11 cellular contexts compared by ENCODE assay signal in genomic region chr12:31928246-31929139, GRCh38. TPM values are rescaled to one million over a fixed set of nuclear protein-coding genes. Genes with fewer than 3 reads are reported as not detected.
A peak's percentile ranks its signal among the peaks of the same experiment; 100 is the strongest.
DNase-seq lines count a peak whose midpoint lies in the region; ATAC-seq, FAIRE-seq and TF ChIP-seq lines count a peak whose summit lies in the region.
"Had no signal": no experiment of that assay in that cellular context is flagged by ENCODE, and none has a peak within 500 bp of the region (broad histone marks: within the 10 kb centered on the region; RNA-seq: fewer than 3 reads in every experiment).

No MANE protein-coding gene starts in this region.

- no peaks in the 10 kb centered on the region for H3K27me3 Mint-ChIP-seq in activated T-helper 2 cell treated with anti-CD3 and anti-CD28 coated beads, Interferon-gamma antibody, Interleukin-2, Interleukin-4, amounts not matched to agents 10 μg/mL and 5 μg/mL and 100 μg/mL, durations not matched to agents 14 hours and 24 hours and 36 hours (ENCODE audit: low read depth)
- H3K27me3 Mint-ChIP-seq: dendritic cell treated with granulocyte-macrophage colony-stimulating factor and Interleukin-4, amounts not matched to agents 40 ng/mL and 50 ng/mL, for 4 days had no signal

- H3K27ac ChIP-seq in KOPT-K1 (ENCODE audit: low read depth, low read length, poor library complexity, severe bottlenecking) (peak overlapping the region; percentile 33), trophoblast cell (ENCODE audit: low read depth, low read length) (no peak overlapping the region)

- H2BK120ac ChIP-seq in trophoblast cell (ENCODE audit: insufficient read depth, low read length, poor library complexity) = peak overlapping the region; percentile 37

- H2AFZ ChIP-seq in trophoblast cell (ENCODE audit: insufficient read depth, low read length, poor library complexity) = no peak overlapping the region

- peak; percentile 11 for DNase-seq in activated T-helper 2 cell treated with anti-CD3 and anti-CD28 coated beads, Interferon-gamma antibody, Interleukin-2, Interleukin-4, amounts not matched to agents 10 μg/mL and 5 μg/mL and 100 μg/mL, durations not matched to agents 14 hours and 24 hours and 36 hours (ENCODE audit: low spot score)
- DNase-seq in trophoblast cell (no peak), GM12891 (ENCODE audit: insufficient read length, low spot score) (no peak), cerebellum (ENCODE audit: low spot score) (no peak)
- DNase-seq: DMS153, NCI-H187 had no signal

- no peak overlapping the region for H2BK5ac ChIP-seq in trophoblast cell (ENCODE audit: low read depth, low read length, poor library complexity)

- H3K27ac Mint-ChIP-seq in activated T-helper 2 cell treated with anti-CD3 and anti-CD28 coated beads, Interferon-gamma antibody, Interleukin-2, Interleukin-4, amounts not matched to agents 10 μg/mL and 5 μg/mL and 100 μg/mL, durations not matched to agents 14 hours and 24 hours and 36 hours = peak overlapping the region; percentile 88
- H3K27ac Mint-ChIP-seq: dendritic cell treated with granulocyte-macrophage colony-stimulating factor and Interleukin-4, amounts not matched to agents 40 ng/mL and 50 ng/mL, for 4 days had no signal

- H3K4ac ChIP-seq in trophoblast cell (ENCODE audit: low read depth, low read length) = no peak overlapping the region

- peaks cover 47% of the 10 kb centered on the region for H3K9me3 Mint-ChIP-seq in activated T-helper 2 cell treated with anti-CD3 and anti-CD28 coated beads, Interferon-gamma antibody, Interleukin-2, Interleukin-4, amounts not matched to agents 10 μg/mL and 5 μg/mL and 100 μg/mL, durations not matched to agents 14 hours and 24 hours and 36 hours

- no peak overlapping the region for H3K4me3 ChIP-seq in trophoblast cell (ENCODE audit: low read depth, low read length)

- no peak overlapping the region for H4K12ac ChIP-seq in trophoblast cell (ENCODE audit: low read depth, low read length)

- H3K4me2 ChIP-seq in trophoblast cell (ENCODE audit: low read length) = no peak overlapping the region

- peaks cover 0 to 4% of the 10 kb centered on the region in 2 experiments for H3K4me1 ChIP-seq in trophoblast cell (ENCODE audit: control insufficient read depth in 1 of 2, insufficient read depth in 2 of 2, low read length in 2 of 2)

- FAIRE-seq in GM12891 (lab: Jason Lieb, UNC) = no peak

- no peak overlapping the region for H2AK5ac ChIP-seq in trophoblast cell (ENCODE audit: low read length)

- H3K79me1 ChIP-seq in trophoblast cell (ENCODE audit: low read length) = no peaks in the 10 kb centered on the region

- intact Hi-C loops in activated T-helper 2 cell treated with anti-CD3 and anti-CD28 coated beads, Interferon-gamma antibody, Interleukin-2, Interleukin-4, amounts not matched to agents 10 μg/mL and 5 μg/mL and 100 μg/mL, durations not matched to agents 14 hours and 24 hours and 36 hours (cut with micrococcal nuclease) = loop anchor here (2.0 kb wide), 1 partner anchor 32 kb away; no protein-coding TSS in a partner anchor

- H3K14ac ChIP-seq in trophoblast cell (ENCODE audit: low read length) = no peak overlapping the region

- TF ChIP-seq POLR2A in GM12891 (IDR thresholded peaks at IDR 0.05; ENCODE audit: low read depth, low read length) = no peak

- H4K91ac ChIP-seq in trophoblast cell (ENCODE audit: low read depth, low read length) = no peak overlapping the region

- H4K8ac ChIP-seq in trophoblast cell (ENCODE audit: low read depth, low read length) = no peak overlapping the region

- ATAC-seq in GM18868 (IDR thresholded peaks at IDR 0.05; ENCODE audit: unreplicated experiment) = peak; percentile 63
- ATAC-seq in HG03342 (IDR thresholded peaks at IDR 0.05; ENCODE audit: unreplicated experiment) = no peak
- ATAC-seq in HG03139 (IDR thresholded peaks at IDR 0.05; ENCODE audit: unreplicated experiment) = no peak

- peaks cover 28% of the 10 kb centered on the region for H3K4me1 Mint-ChIP-seq in activated T-helper 2 cell treated with anti-CD3 and anti-CD28 coated beads, Interferon-gamma antibody, Interleukin-2, Interleukin-4, amounts not matched to agents 10 μg/mL and 5 μg/mL and 100 μg/mL, durations not matched to agents 14 hours and 24 hours and 36 hours (ENCODE audit: low read depth)

- no peak overlapping the region for H3K9ac ChIP-seq in trophoblast cell (ENCODE audit: low read length)

- WGBS in trophoblast cell (ENCODE audit: extremely low coverage, insufficient coverage, insufficient read length) = no CpG with 5 or more reads among the region's 9 CpGs

- no peak overlapping the region for H3K23ac ChIP-seq in trophoblast cell (ENCODE audit: low read length)

- H3K36me3 Mint-ChIP-seq in activated T-helper 2 cell treated with anti-CD3 and anti-CD28 coated beads, Interferon-gamma antibody, Interleukin-2, Interleukin-4, amounts not matched to agents 10 μg/mL and 5 μg/mL and 100 μg/mL, durations not matched to agents 14 hours and 24 hours and 36 hours (ENCODE audit: low read depth) = peaks cover 42% of the 10 kb centered on the region

- H3K79me2 ChIP-seq in trophoblast cell (ENCODE audit: control insufficient read depth, insufficient read depth, low read length, poor library complexity) = no peaks in the 10 kb centered on the region

- H3K27me3 ChIP-seq in trophoblast cell (ENCODE audit: insufficient read depth, low read length) = no peaks in the 10 kb centered on the region

- peak overlapping the region; percentile 66 for H3K4me3 Mint-ChIP-seq in activated T-helper 2 cell treated with anti-CD3 and anti-CD28 coated beads, Interferon-gamma antibody, Interleukin-2, Interleukin-4, amounts not matched to agents 10 μg/mL and 5 μg/mL and 100 μg/mL, durations not matched to agents 14 hours and 24 hours and 36 hours (ENCODE audit: low read depth)
- H3K4me3 Mint-ChIP-seq: dendritic cell treated with granulocyte-macrophage colony-stimulating factor and Interleukin-4, amounts not matched to agents 40 ng/mL and 50 ng/mL, for 4 days had no signal

- no peak overlapping the region for H3K18ac ChIP-seq in trophoblast cell (ENCODE audit: low read length)

- H3K36me3 ChIP-seq in KOPT-K1 (ENCODE audit: insufficient read depth, low read length) (no peaks in the 10 kb centered on the region), trophoblast cell (ENCODE audit: control insufficient read depth in 1 of 2, insufficient read depth in 2 of 2, low read length in 2 of 2) (no peaks in the 10 kb centered on the region)

- no peak overlapping the region for H2BK12ac ChIP-seq in trophoblast cell (ENCODE audit: low read length)

- H3K9me3 ChIP-seq in KOPT-K1 (ENCODE audit: insufficient read depth, low read length, poor library complexity, severe bottlenecking) = peaks cover 46% of the 10 kb centered on the region
- peaks cover 3% of the 10 kb centered on the region for H3K9me3 ChIP-seq in trophoblast cell (ENCODE audit: insufficient read depth, low read depth, low read length)

TF ChIP-seq in GM12891, 5 proteins besides CTCF, POLR2A, EP300 and RAD21:
- no peak for TF ChIP-seq POU2F2 (IDR thresholded peaks at IDR 0.05; ENCODE audit: low read depth, low read length)
- no peak for TF ChIP-seq POLR2AphosphoS5 (IDR thresholded peaks at IDR 0.05; ENCODE audit: low read depth, low read length)
- no peak for TF ChIP-seq SPI1 (IDR thresholded peaks at IDR 0.05; ENCODE audit: low read depth, low read length)
- no peak for TF ChIP-seq TAF1 (IDR thresholded peaks at IDR 0.05; ENCODE audit: low read depth, low read length)
- no peak for TF ChIP-seq PAX5 (IDR thresholded peaks at IDR 0.05; ENCODE audit: insufficient read depth, low read length, severe bottlenecking)

RNA-seq across cellular contexts. Expression of gene RESF1, which starts 30.7 kb away (rescaled TPM):
- 41.9 and 43.2 TPM in 2 replicates for total RNA-seq in activated T-helper 2 cell treated with anti-CD3 and anti-CD28 coated beads, Interferon-gamma antibody, Interleukin-2, Interleukin-4, amounts not matched to agents 10 μg/mL and 5 μg/mL and 100 μg/mL, durations not matched to agents 14 hours and 24 hours and 36 hours
- 38.8 and 41.7 TPM in 2 replicates for polyA plus RNA-seq in trophoblast cell (2013)
- 18.0 TPM for polyA plus RNA-seq in GM12891 (2012; ENCODE audit: low read depth, missing spikeins)
- 60.7 TPM for total RNA-seq in cerebellum
